26 cellular contexts compared by ENCODE assay signal in genomic region chr2:178324072-178324471, GRCh38.
DNase-seq lines count a peak whose midpoint lies in the region; ATAC-seq and TF ChIP-seq lines count a peak whose summit lies in the region.
"Had no signal": no experiment of that assay in that cellular context is flagged by ENCODE, and none has a peak within 500 bp of the region (broad histone marks: within the 10 kb centered on the region; RNA-seq: fewer than 3 reads in every experiment).

No MANE protein-coding gene starts in this region.

- no peak overlapping the region for H2AFZ ChIP-seq in mammary epithelial cell (ENCODE audit: low read depth, low read length)

- intact Hi-C loops in mammary epithelial cell (cut with micrococcal nuclease), result no loop called here
- intact Hi-C loops in MCF 10A (cut with micrococcal nuclease), result no loop called here
- intact Hi-C loops in dorsolateral prefrontal cortex (cut with DNase I), result no loop called here

- dilution Hi-C loops in mammary epithelial cell (cut with HindIII; ENCODE audit: low sequenced_read_pairs), result no loop called here

- H3K4me1 Mint-ChIP-seq in MCF 10A (ENCODE audit: insufficient read depth, unreplicated experiment), result no peaks in the 10 kb centered on the region
- H3K4me1 Mint-ChIP-seq: activated B cell treated with CpG ODN at 0.5 μM for 24 hours; B cell; stimulated activated effector memory CD8-positive, alpha-beta T cell treated with anti-CD3 and anti-CD28 coated beads, Interleukin-12 subunit alpha, Interleukin-12 subunit beta, amount 100 ng/mL, for 72 hours had no signal

- BruUV-seq in mammary epithelial cell (replicated peaks; lab: Mats Ljungman, UMichigan), result no TSS peak
- BruUV-seq in MCF 10A (replicated peaks; lab: Mats Ljungman, UMichigan), result no TSS peak

- no peak overlapping the region for H3K4me3 Mint-ChIP-seq in MCF 10A (ENCODE audit: unreplicated experiment)
- H3K4me3 Mint-ChIP-seq: activated B cell treated with CpG ODN at 0.5 μM for 24 hours; activated naive CD4-positive, alpha-beta T cell treated with anti-CD3 and anti-CD28 coated beads for 36 hours; activated T-helper 1 cell treated with anti-CD3 and anti-CD28 coated beads, Interleukin-12 subunit alpha, Interleukin-12 subunit beta, Interleukin-2, Interleukin-4 antibody, amounts not matched to agents 30 ng/mL and 10 ng/mL and 1 ng/mL, durations not matched to agents 14 hours and 24 hours and 36 hours; B cell; CD8-positive, alpha-beta T cell; endodermal cell; nephron; stimulated activated effector memory CD8-positive, alpha-beta T cell treated with anti-CD3 and anti-CD28 coated beads, Interleukin-12 subunit alpha, Interleukin-12 subunit beta, amount 100 ng/mL, for 72 hours had no signal

- H3K4me1 ChIP-seq in mammary epithelial cell (ENCODE audit: insufficient read depth, low read length), result no peaks in the 10 kb centered on the region
- H3K4me1 ChIP-seq: A549, SJSA1 had no signal

- no peaks in the 10 kb centered on the region for H3K36me3 ChIP-seq in mammary epithelial cell (ENCODE audit: insufficient read depth, low read length)
- H3K36me3 ChIP-seq: SJSA1 had no signal

- ATAC-seq in omental fat pad (ENCODE audit: low FRiP score), result peak; percentile 41
- ATAC-seq in GM18907 (IDR thresholded peaks at IDR 0.05; ENCODE audit: unreplicated experiment), result no peak
- no peak for ATAC-seq in HG02981 (IDR thresholded peaks at IDR 0.05; ENCODE audit: unreplicated experiment)
- ATAC-seq: A549; CD8-positive, alpha-beta T cell; esophagus mucosa; right cardiac atrium; stimulated activated effector memory CD8-positive, alpha-beta T cell treated with anti-CD3 and anti-CD28 coated beads, Interleukin-12 subunit alpha, Interleukin-12 subunit beta, amount 100 ng/mL, for 72 hours had no signal

- H3K27me3 ChIP-seq in mammary epithelial cell (ENCODE audit: insufficient read depth, low read length) (no peaks in the 10 kb centered on the region), dorsolateral prefrontal cortex (no peaks in the 10 kb centered on the region)
- H3K27me3 ChIP-seq: SJSA1 had no signal

- no peaks in the 10 kb centered on the region for H3K27me3 Mint-ChIP-seq in MCF 10A (ENCODE audit: insufficient read depth, unreplicated experiment)

- H3K36me3 Mint-ChIP-seq in MCF 10A (ENCODE audit: insufficient read depth, unreplicated experiment), result peaks cover 13% of the 10 kb centered on the region
- H3K36me3 Mint-ChIP-seq: CD8-positive, alpha-beta T cell; stimulated activated effector memory CD8-positive, alpha-beta T cell treated with anti-CD3 and anti-CD28 coated beads, Interleukin-12 subunit alpha, Interleukin-12 subunit beta, amount 100 ng/mL, for 72 hours had no signal

- H3K9me3 Mint-ChIP-seq in MCF 10A (ENCODE audit: unreplicated experiment), result no peaks in the 10 kb centered on the region
- H3K9me3 Mint-ChIP-seq: activated B cell treated with CpG ODN at 0.5 μM for 24 hours; activated naive CD4-positive, alpha-beta T cell treated with anti-CD3 and anti-CD28 coated beads for 36 hours; activated T-helper 1 cell treated with anti-CD3 and anti-CD28 coated beads, Interleukin-12 subunit alpha, Interleukin-12 subunit beta, Interleukin-2, Interleukin-4 antibody, amounts not matched to agents 30 ng/mL and 10 ng/mL and 1 ng/mL, durations not matched to agents 14 hours and 24 hours and 36 hours; CD8-positive, alpha-beta T cell; endodermal cell; nephron; stimulated activated effector memory CD8-positive, alpha-beta T cell treated with anti-CD3 and anti-CD28 coated beads, Interleukin-12 subunit alpha, Interleukin-12 subunit beta, amount 100 ng/mL, for 72 hours had no signal

- no peaks in the 10 kb centered on the region for H3K9me3 ChIP-seq in mammary epithelial cell (replicated peaks; ENCODE audit: insufficient read depth, low read length)
- H3K9me3 ChIP-seq: A549, SJSA1 had no signal

- H3K79me2 ChIP-seq in mammary epithelial cell (ENCODE audit: insufficient read depth, low read length), result no peaks in the 10 kb centered on the region

- TF ChIP-seq CTCF in mammary epithelial cell (conservative IDR thresholded peaks at IDR 0.05 in 1 of 2, IDR thresholded peaks at IDR 0.05 in 1 of 2; ENCODE audit: extremely low read depth in 1 of 2, insufficient read depth in 1 of 2, low read depth in 1 of 2, low read length in 2 of 2), result no peak
- no peak for TF ChIP-seq CTCF in MCF 10A (IDR thresholded peaks at IDR 0.05; ENCODE audit: unreplicated experiment)
- no peak for TF ChIP-seq CTCF in dorsolateral prefrontal cortex (IDR thresholded peaks at IDR 0.05 in 54 of 56, conservative IDR thresholded peaks at IDR 0.05 in 2 of 56; ENCODE audit: low read depth in 1 of 56, partially characterized antibody in 56 of 56)
- TF ChIP-seq CTCF in omental fat pad (IDR thresholded peaks at IDR 0.05), result no peak

- no peak overlapping the region for H3K4me2 ChIP-seq in mammary epithelial cell (ENCODE audit: insufficient read depth, low read depth, low read length)
- H3K4me2 ChIP-seq: A549 had no signal

- in situ Hi-C loops in mammary epithelial cell (cut with MboI; ENCODE audit: low sequenced_read_pairs in 2 of 2), result no loop called here

- DNase-seq in mammary epithelial cell (no peak), MCF 10A (ENCODE audit: unreplicated experiment) (no peak), dorsolateral prefrontal cortex (peak in 2 of 10 donors; percentile 7 to 12), omental fat pad (ENCODE audit: low spot score) (no peak), NCI-H524 (lab: John Stamatoyannopoulos, UW) (no peak), GM19240 (ENCODE audit: insufficient read length, low spot score) (no peak)
- DNase-seq: activated B cell treated with CpG ODN at 0.5 μM for 24 hours; activated naive CD4-positive, alpha-beta T cell treated with anti-CD3 and anti-CD28 coated beads for 36 hours; amniotic stem cell; CD8-positive, alpha-beta T cell; endodermal cell; H7; NCI-H1092 treated with DMSO at 0.1 percent for 48 hours; NCI-H1930; NCI-H774; right cardiac atrium; stimulated activated CD4-positive, alpha-beta T cell treated with anti-CD3 and anti-CD28 coated beads, Interleukin-4, amount 100 ng/mL, for 24 hours had no signal

- 77% methylated on average over 5 of the region's 5 CpGs for WGBS in mammary epithelial cell (ENCODE audit: low coverage, missing lambda C conversion rate)

- CTCF ChIA-PET in mammary epithelial cell (lab: Charles Lee; ENCODE audit: low non-redundant PET) (interaction anchor here (0.5 kb wide), 1 partner anchor 74 kb away, joined by 5 read pairs; no protein-coding TSS in a partner anchor), MCF 10A (lab: Yijun Ruan, JAX) (interaction anchor here (1.0 to 1.5 kb wide), 3 partner anchors 10 to 192 kb away, joined by 4 to 5 read pairs (median 4); no protein-coding TSS in a partner anchor)

- POLR2A ChIA-PET in MCF 10A (lab: Yijun Ruan, JAX), result no interaction called here

- H3K4me3 ChIP-seq in mammary epithelial cell (replicated peaks in 1 of 3; ENCODE audit: insufficient read depth in 1 of 3, low read depth in 2 of 3, low read length in 3 of 3) (no peak overlapping the region), dorsolateral prefrontal cortex (peak overlapping the region in 33 of 59 donors; percentile 2 to 51 (median 26))
- H3K4me3 ChIP-seq: A549, SJSA1 had no signal

- no peaks in the 10 kb centered on the region for H4K20me1 ChIP-seq in mammary epithelial cell (ENCODE audit: insufficient read depth, low read length)

- H3K27ac ChIP-seq in mammary epithelial cell (ENCODE audit: insufficient read depth, low read depth, low read length) (no peak overlapping the region), dorsolateral prefrontal cortex (peak overlapping the region in 15 of 59 donors; percentile 5 to 64 (median 24))
- H3K27ac ChIP-seq: A549, SJSA1 had no signal

- peak overlapping the region; percentile 11 for H3K9ac ChIP-seq in mammary epithelial cell (ENCODE audit: insufficient read depth, low read length)

- no peak overlapping the region for H3K27ac Mint-ChIP-seq in MCF 10A (ENCODE audit: low read depth, unreplicated experiment)
- H3K27ac Mint-ChIP-seq: activated B cell treated with CpG ODN at 0.5 μM for 24 hours; activated naive CD4-positive, alpha-beta T cell treated with anti-CD3 and anti-CD28 coated beads for 36 hours; activated T-helper 1 cell treated with anti-CD3 and anti-CD28 coated beads, Interleukin-12 subunit alpha, Interleukin-12 subunit beta, Interleukin-2, Interleukin-4 antibody, amounts not matched to agents 30 ng/mL and 10 ng/mL and 1 ng/mL, durations not matched to agents 14 hours and 24 hours and 36 hours; B cell; CD8-positive, alpha-beta T cell; endodermal cell; nephron; stimulated activated effector memory CD8-positive, alpha-beta T cell treated with anti-CD3 and anti-CD28 coated beads, Interleukin-12 subunit alpha, Interleukin-12 subunit beta, amount 100 ng/mL, for 72 hours had no signal

Comparison
In these comparisons a context has a peak if more than half of its experiments do, and no peak if none do; other contexts are left out.
1. H3K4me3 ChIP-seq: peak in dorsolateral prefrontal cortex (33 of 59); none in mammary epithelial cell (0 of 3).